In genomic region chr2:54468643-54469042, GRCh38 we compare ENCODE assay signal across 14 cellular contexts. TPM values are rescaled to one million over a fixed set of nuclear protein-coding genes. Genes with fewer than 3 reads are reported as not detected.
DNase-seq lines count a peak whose midpoint lies in the region; ATAC-seq and TF ChIP-seq lines count a peak whose summit lies in the region.
"Had no signal": no experiment of that assay in that cellular context is flagged by ENCODE, and none has a peak within 500 bp of the region (broad histone marks: within the 10 kb centered on the region; RNA-seq: fewer than 3 reads in every experiment).

No MANE protein-coding gene starts in this region.

- H4K8ac ChIP-seq in mesenchymal stem cell (ENCODE audit: low read length), result no peak overlapping the region

- H3K27ac Mint-ChIP-seq in brain (peak overlapping the region in 4 of 5 experiments; percentile 33 to 88 (median 52)), type B pancreatic cell (peak overlapping the region; percentile 39)
- H3K27ac Mint-ChIP-seq: activated CD8-positive, alpha-beta memory T cell treated with anti-CD3 and anti-CD28 coated beads, Interleukin-2, amount 10 ng/mL, durations not matched to agents 7 days and 5 days had no signal

- H3K4me1 Mint-ChIP-seq in brain (peaks cover 82% of the 10 kb centered on the region), type B pancreatic cell (ENCODE audit: unreplicated experiment) (peaks cover 47% of the 10 kb centered on the region)
- H3K4me1 Mint-ChIP-seq: activated CD8-positive, alpha-beta memory T cell treated with anti-CD3 and anti-CD28 coated beads, Interleukin-2, amount 10 ng/mL, durations not matched to agents 7 days and 5 days had no signal

- H3K4me3 ChIP-seq in mesenchymal stem cell (ENCODE audit: insufficient read depth in 1 of 2, low read depth in 1 of 2, low read length in 2 of 2), result peak overlapping the region in 1 of 2 experiments; percentile 38
- H3K4me3 ChIP-seq: SJSA1 had no signal

- no peak overlapping the region for H2BK120ac ChIP-seq in mesenchymal stem cell (ENCODE audit: low read depth, low read length)

- H3K9me3 Mint-ChIP-seq in brain, result no peaks in the 10 kb centered on the region
- no peaks in the 10 kb centered on the region for H3K9me3 Mint-ChIP-seq in type B pancreatic cell

- H3K36me3 ChIP-seq in mesenchymal stem cell (ENCODE audit: control insufficient read depth in 1 of 2, insufficient read depth in 2 of 2, low read depth in 1 of 2, low read length in 2 of 2), result no peaks in the 10 kb centered on the region
- H3K36me3 ChIP-seq: WERI-Rb-1 had no signal

- H2AK5ac ChIP-seq in mesenchymal stem cell (ENCODE audit: low read length, severe bottlenecking), result no peak overlapping the region

- H3K27ac ChIP-seq in mesenchymal stem cell (ENCODE audit: low read length, poor library complexity, severe bottlenecking), result no peak overlapping the region
- H3K27ac ChIP-seq: SJSA1, WERI-Rb-1 had no signal

- peak overlapping the region; percentile 6 for H3K9ac ChIP-seq in mesenchymal stem cell (ENCODE audit: low read length)

- no peak overlapping the region for H2AFZ ChIP-seq in mesenchymal stem cell (ENCODE audit: low read depth, low read length)

- H3K18ac ChIP-seq in mesenchymal stem cell (ENCODE audit: low read depth in 1 of 2, low read length in 2 of 2), result no peak overlapping the region

- H3K27me3 ChIP-seq in mesenchymal stem cell (ENCODE audit: control insufficient read depth in 1 of 2, insufficient read depth in 1 of 2, low read length in 2 of 2), result no peaks in the 10 kb centered on the region
- H3K27me3 ChIP-seq: SJSA1 had no signal

- H3K4me1 ChIP-seq in mesenchymal stem cell (ENCODE audit: control insufficient read depth, insufficient read depth, low read depth, low read length), result peaks cover 10% of the 10 kb centered on the region

- no peak for ATAC-seq in GM18502 (IDR thresholded peaks at IDR 0.05; ENCODE audit: poor library complexity, unreplicated experiment)
- ATAC-seq: activated CD8-positive, alpha-beta memory T cell treated with anti-CD3 and anti-CD28 coated beads, Interleukin-2, amount 10 ng/mL, durations not matched to agents 7 days and 5 days had no signal

- no peak overlapping the region for H2BK5ac ChIP-seq in mesenchymal stem cell (ENCODE audit: low read depth, low read length, poor library complexity, severe bottlenecking)

- no peak overlapping the region for H3K4me2 ChIP-seq in mesenchymal stem cell (ENCODE audit: low read length, poor library complexity, severe bottlenecking)

- H3K79me1 ChIP-seq in mesenchymal stem cell (replicated peaks; ENCODE audit: low read length, poor library complexity, severe bottlenecking), result no peaks in the 10 kb centered on the region

- H3K4ac ChIP-seq in mesenchymal stem cell (ENCODE audit: low read depth in 1 of 2, low read length in 2 of 2), result no peak overlapping the region

- 71% methylated on average over 2 of the region's 2 CpGs for WGBS in mesenchymal stem cell

- H2BK12ac ChIP-seq in mesenchymal stem cell (ENCODE audit: low read length in 2 of 2), result no peak overlapping the region

- TF ChIP-seq CTCF in brain (conservative IDR thresholded peaks at IDR 0.05) (no peak), type B pancreatic cell (conservative IDR thresholded peaks at IDR 0.05) (no peak)

- no peak overlapping the region for H4K91ac ChIP-seq in mesenchymal stem cell (ENCODE audit: low read length)

- DNase-seq in LHCN-M2 (ENCODE audit: low read depth), result peak; percentile 71
- DNase-seq in mesenchymal stem cell, result peak; percentile 58
- no peak for DNase-seq in type B pancreatic cell (ENCODE audit: extremely low spot score, unreplicated experiment)
- DNase-seq in iPS-NIHi11 (ENCODE audit: low spot score), result no peak
- no peak for DNase-seq in iPS-NIHi7 (ENCODE audit: extremely low spot score)
- DNase-seq: activated CD8-positive, alpha-beta memory T cell treated with anti-CD3 and anti-CD28 coated beads, Interleukin-2, amount 10 ng/mL, durations not matched to agents 7 days and 5 days; activated naive CD4-positive, alpha-beta T cell treated with anti-CD3 and anti-CD28 coated beads, Interleukin-2, amount 50 U/mL, for 16 hours; Calu3; NCI-H2081; posterior cingulate gyrus; WERI-Rb-1 had no signal

- no peak overlapping the region for H2BK15ac ChIP-seq in mesenchymal stem cell (ENCODE audit: low read depth, poor library complexity, severe bottlenecking)

- H3K14ac ChIP-seq in mesenchymal stem cell (ENCODE audit: low read length in 2 of 2), result no peak overlapping the region

- H3K36me3 Mint-ChIP-seq in brain (peaks cover 23% of the 10 kb centered on the region), type B pancreatic cell (peaks cover 9% of the 10 kb centered on the region)
- H3K36me3 Mint-ChIP-seq: activated CD8-positive, alpha-beta memory T cell treated with anti-CD3 and anti-CD28 coated beads, Interleukin-2, amount 10 ng/mL, durations not matched to agents 7 days and 5 days had no signal

- no peaks in the 10 kb centered on the region for H3K27me3 Mint-ChIP-seq in brain
- H3K27me3 Mint-ChIP-seq in type B pancreatic cell, result no peaks in the 10 kb centered on the region

- H3K4me3 Mint-ChIP-seq in brain (peak overlapping the region in 2 of 5 experiments; percentile 26 to 39), type B pancreatic cell (no peak overlapping the region)
- H3K4me3 Mint-ChIP-seq: activated CD8-positive, alpha-beta memory T cell treated with anti-CD3 and anti-CD28 coated beads, Interleukin-2, amount 10 ng/mL, durations not matched to agents 7 days and 5 days had no signal

- no peaks in the 10 kb centered on the region for H3K9me3 ChIP-seq in mesenchymal stem cell (ENCODE audit: control insufficient read depth, low read length)
- H3K9me3 ChIP-seq: SJSA1 had no signal

- H3K23ac ChIP-seq in mesenchymal stem cell (ENCODE audit: low read length in 2 of 2), result no peak overlapping the region

RNA-seq across cellular contexts. Expression of gene SPTBN1, which starts 12.5 kb away (rescaled TPM):
- 137 and 169 TPM in 2 replicates for total RNA-seq in LHCN-M2 (2014; rRNA removed)
- polyA plus RNA-seq in LHCN-M2 (2012), result 114 TPM
- 128 TPM for polyA plus RNA-seq in brain (ENCODE audit: insufficient read depth, low read depth, low replicate concordance)
- 97.4 TPM for polyA plus RNA-seq in mesenchymal stem cell (2013, experiment 1 of 2)
- polyA plus RNA-seq in mesenchymal stem cell (2013, experiment 2 of 2), result 89.2 TPM
- 193 and 214 TPM in 2 replicates for total RNA-seq in type B pancreatic cell (ENCODE audit: low replicate concordance)

Comparison
In these comparisons a context has a peak if more than half of its experiments do, and no peak if none do; other contexts are left out.
1. DNase-seq: peak in LHCN-M2 (single experiment) and mesenchymal stem cell (single experiment); none in type B pancreatic cell (single experiment), iPS-NIHi11 (single experiment) and iPS-NIHi7 (single experiment).